Comparison of ENCODE assay signal across 23 cellular contexts in genomic region chr3:24048843-24049242, GRCh38.
A peak's percentile ranks its signal among the peaks of the same experiment; 100 is the strongest.
DNase-seq lines count a peak whose midpoint lies in the region; ATAC-seq and TF ChIP-seq lines count a peak whose summit lies in the region.
"Had no signal": no experiment of that assay in that cellular context is flagged by ENCODE, and none has a peak within 500 bp of the region (broad histone marks: within the 10 kb centered on the region; RNA-seq: fewer than 3 reads in every experiment).

No MANE protein-coding gene starts in this region.

- no peaks in the 10 kb centered on the region for H3K27me3 ChIP-seq in MG63
- H3K27me3 ChIP-seq: body of pancreas, pancreas, Peyer's patch, stomach had no signal

- POLR2A ChIA-PET in OCI-LY7 (lab: Charles Lee), result interaction anchor here (0.7 kb wide), 1 partner anchor 17 kb away, joined by 6 read pairs; no protein-coding TSS in a partner anchor

- H3K27ac ChIP-seq in OCI-LY7 (ENCODE audit: low read depth, low read length, poor library complexity, severe bottlenecking), result no peak overlapping the region
- H3K27ac ChIP-seq: body of pancreas, pancreas, Peyer's patch, stomach had no signal

- H3K9me3 ChIP-seq in MG63 (peaks cover 2% of the 10 kb centered on the region; the same call in 1 of the 2 replicates), OCI-LY7 (ENCODE audit: low read length) (no peaks in the 10 kb centered on the region)
- H3K9me3 ChIP-seq: body of pancreas, HAP-1, pancreas, Peyer's patch, stomach had no signal

- TF ChIP-seq CTCF in OCI-LY7 (conservative IDR thresholded peaks at IDR 0.05; ENCODE audit: low read length), result no peak

- H4K20me1 ChIP-seq in OCI-LY7 (ENCODE audit: insufficient read depth, low read length), result no peaks in the 10 kb centered on the region

- no peaks in the 10 kb centered on the region for H3K4me1 ChIP-seq in OCI-LY7 (ENCODE audit: insufficient read depth, low read length, poor library complexity, severe bottlenecking)
- H3K4me1 ChIP-seq: body of pancreas, HAP-1, pancreas, Peyer's patch, stomach had no signal

- no peak overlapping the region for H2AFZ ChIP-seq in OCI-LY7 (ENCODE audit: low read length)

- peak; percentile 79 for ATAC-seq in esophagus mucosa
- ATAC-seq: body of pancreas; naive thymus-derived CD4-positive, alpha-beta T cell had no signal

- H3K79me2 ChIP-seq in OCI-LY7 (ENCODE audit: insufficient read depth, low read depth, low read length), result no peaks in the 10 kb centered on the region

- H3K36me3 ChIP-seq in MG63 (no peaks in the 10 kb centered on the region), OCI-LY7 (ENCODE audit: insufficient read depth, low read length) (no peaks in the 10 kb centered on the region)
- H3K36me3 ChIP-seq: HAP-1, pancreas, Peyer's patch, stomach had no signal

- H3K9me2 ChIP-seq in OCI-LY7 (ENCODE audit: insufficient read depth, low read length), result no peaks in the 10 kb centered on the region

- in situ Hi-C loops in KBM-7 (cut with MboI; ENCODE audit: low pct_unique_long_range_greater_than_20kb, low sequenced_read_pairs), result no loop called here

- DNase-seq in AG08395 (ENCODE audit: low spot score), result peak; percentile 62
- DNase-seq in MG63, result peak; percentile 21
- DNase-seq in myocyte (ENCODE audit: low read depth), result peak; percentile 58
- no peak for DNase-seq in MV-4-11 (lab: John Stamatoyannopoulos, UW)
- DNase-seq in hippocampal formation (lab: John Stamatoyannopoulos, UW), result no peak
- no peak for DNase-seq in KBM-7
- no peak for DNase-seq in OCI-LY7 (ENCODE audit: low spot score)
- DNase-seq: activated CD4-positive, CD25-positive, alpha-beta regulatory T cell treated with anti-CD3 and anti-CD28 coated beads, Interleukin-2, amount 50 U/mL, for 72 hours; activated CD8-positive, alpha-beta memory T cell treated with anti-CD3 and anti-CD28 coated beads for 24 hours; activated T-cell treated with anti-CD3 and anti-CD28 coated beads, Interleukin-2, amount 50 U/mL, for 72 hours; body of pancreas; DMS153; erythroblast; GF-D8; naive thymus-derived CD4-positive, alpha-beta T cell; NCI-H146; NCI-H774; pancreas; Peyer's patch; stimulated activated CD4-positive, alpha-beta T cell treated with anti-CD3 and anti-CD28 coated beads, Interleukin-4, amount 100 ng/mL, for 1 hour; stomach had no signal

- BruUV-seq in OCI-LY7 (replicated peaks; lab: Mats Ljungman, UMichigan), result no TSS peak

- no peak overlapping the region for H3K4me2 ChIP-seq in OCI-LY7 (ENCODE audit: low read length)

- CTCF ChIA-PET in OCI-LY7 (lab: Charles Lee; ENCODE audit: unreplicated experiment), result no interaction called here

- H3K4me3 ChIP-seq in MG63 (no peak overlapping the region), OCI-LY7 (ENCODE audit: low read depth, low read length, poor library complexity, severe bottlenecking) (no peak overlapping the region)
- H3K4me3 ChIP-seq: body of pancreas, HAP-1, pancreas, Peyer's patch, stomach had no signal

- intact Hi-C loops in OCI-LY7 (cut with micrococcal nuclease; ENCODE audit: unreplicated experiment), result no loop called here

Comparison
In these comparisons a context has a peak if more than half of its experiments do, and no peak if none do; other contexts are left out.
1. DNase-seq: peak in AG08395 (single experiment), MG63 (single experiment) and myocyte (single experiment); none in MV-4-11 (single experiment), hippocampal formation (0 of 2), KBM-7 (single experiment) and OCI-LY7 (single experiment).